ENCODE assay signal across 1 cellular context in genomic region chr16:67659675-67660563, GRCh38.
A peak's percentile ranks its signal among the peaks of the same experiment; 100 is the strongest.
TF ChIP-seq lines count a peak whose summit lies in the region.

Gene ACD, minus strand, starts transcription at chr16:67660260. Its CDS starts 40 bp downstream, at chr16:67660220.

TF ChIP-seq in HepG2, 621 proteins besides CTCF, POLR2A, EP300 and RAD21 (continued from another document and continues in another):
- TF ChIP-seq RNF219 (CRISPR knock-in tag; IDR thresholded peaks at IDR 0.05) (no peak), NFIC (IDR thresholded peaks at IDR 0.05; ENCODE audit: low read length) (no peak), PBX2 (CRISPR knock-in tag; IDR thresholded peaks at IDR 0.05) (no peak), CEBPG (CRISPR knock-in tag; IDR thresholded peaks at IDR 0.05) (no peak), MEF2D (CRISPR knock-in tag; IDR thresholded peaks at IDR 0.05) (peak; percentile 28; the same call in 1 of the 2 replicates), MTF1 (CRISPR knock-in tag; IDR thresholded peaks at IDR 0.05) (no peak), ELF3 (CRISPR knock-in tag; IDR thresholded peaks at IDR 0.05) (peak; percentile 53), KDM5A (IDR thresholded peaks at IDR 0.05; ENCODE audit: borderline replicate concordance, low read length) (peak; percentile 78), ATF1 (CRISPR knock-in tag; IDR thresholded peaks at IDR 0.05) (no peak), ZNF792 (CRISPR knock-in tag; IDR thresholded peaks at IDR 0.05) (peak; percentile 71), TP53 (CRISPR knock-in tag; conservative IDR thresholded peaks at IDR 0.05) (no peak), ZNF383 (CRISPR knock-in tag; IDR thresholded peaks at IDR 0.05; ENCODE audit: borderline replicate concordance) (peak; percentile 88; the same call in 1 of the 2 replicates), PCBP2 (optimal IDR thresholded peaks at IDR 0.05; ENCODE audit: low read depth, low read length, poor library complexity, severe bottlenecking) (no peak), ZNF296 (CRISPR knock-in tag; conservative IDR thresholded peaks at IDR 0.05) (no peak; the same call in 1 of the 2 replicates), POLR2AphosphoS2 (IDR thresholded peaks at IDR 0.05; ENCODE audit: low read depth, low read length) (no peak), ZNF574 (CRISPR knock-in tag; IDR thresholded peaks at IDR 0.05) (peak; percentile 51; the same call in 1 of the 2 replicates), CBX5 (CRISPR knock-in tag; IDR thresholded peaks at IDR 0.05; ENCODE audit: borderline replicate concordance) (peak; percentile 30; the same call in 1 of the 2 replicates), ZNF281 (CRISPR knock-in tag; IDR thresholded peaks at IDR 0.05; ENCODE audit: borderline replicate concordance) (peak; percentile 11; the same call in 1 of the 2 replicates), ZNF558 (CRISPR knock-in tag; IDR thresholded peaks at IDR 0.05; ENCODE audit: borderline replicate concordance) (peak; percentile 92; the same call in 1 of the 2 replicates), SKIL (CRISPR knock-in tag; IDR thresholded peaks at IDR 0.05; ENCODE audit: borderline replicate concordance) (no peak), ZNF547 (CRISPR knock-in tag; IDR thresholded peaks at IDR 0.05) (peak; percentile 76; the same call in 1 of the 2 replicates), SMYD3 (CRISPR knock-in tag; IDR thresholded peaks at IDR 0.05) (no peak; the same call in 1 of the 2 replicates), MTERF4 (CRISPR knock-in tag; IDR thresholded peaks at IDR 0.05) (no peak), FOXM1 (CRISPR knock-in tag; IDR thresholded peaks at IDR 0.05) (no peak; the same call in 1 of the 2 replicates), FOXO4 (CRISPR knock-in tag; conservative IDR thresholded peaks at IDR 0.05) (0 out of 2 replicates have a peak, but pooled peaks have one; percentile 90), ZNF552 (CRISPR knock-in tag; IDR thresholded peaks at IDR 0.05; ENCODE audit: borderline replicate concordance) (no peak; the same call in 1 of the 2 replicates), NPAS2 (CRISPR knock-in tag; IDR thresholded peaks at IDR 0.05; ENCODE audit: borderline replicate concordance) (no peak), ZNF878 (CRISPR knock-in tag; IDR thresholded peaks at IDR 0.05) (no peak), TOE1 (CRISPR knock-in tag; IDR thresholded peaks at IDR 0.05) (no peak; the same call in 1 of the 2 replicates), ZNF660 (CRISPR knock-in tag; IDR thresholded peaks at IDR 0.05; ENCODE audit: borderline replicate concordance, low read depth) (0 out of 2 replicates have a peak, but pooled peaks have one; percentile 39), KLF15 (CRISPR knock-in tag; IDR thresholded peaks at IDR 0.05; ENCODE audit: borderline replicate concordance) (no peak; the same call in 1 of the 2 replicates), SOX6 (IDR thresholded peaks at IDR 0.05) (no peak), SOX6 (CRISPR knock-in tag; IDR thresholded peaks at IDR 0.05) (peak; percentile 11; the same call in 1 of the 2 replicates), MIER3 (CRISPR knock-in tag; IDR thresholded peaks at IDR 0.05; ENCODE audit: borderline replicate concordance) (peak; percentile 76; the same call in 1 of the 2 replicates), ZNF615 (CRISPR knock-in tag; IDR thresholded peaks at IDR 0.05; ENCODE audit: borderline replicate concordance) (no peak), SP2 (CRISPR knock-in tag; IDR thresholded peaks at IDR 0.05) (peak; percentile 56), ZFYVE20 (CRISPR knock-in tag; IDR thresholded peaks at IDR 0.05; ENCODE audit: borderline replicate concordance, low read depth) (no peak), NCOA5 (CRISPR knock-in tag; IDR thresholded peaks at IDR 0.05) (no peak), CSRNP2 (CRISPR knock-in tag; conservative IDR thresholded peaks at IDR 0.05; ENCODE audit: low read depth) (no peak), CCDC6 (CRISPR knock-in tag; IDR thresholded peaks at IDR 0.05) (peak; percentile 93), ZBTB4 (CRISPR knock-in tag; IDR thresholded peaks at IDR 0.05; ENCODE audit: borderline replicate concordance) (peak; percentile 90), ZNF709 (CRISPR knock-in tag; IDR thresholded peaks at IDR 0.05) (peak; percentile 84)
